Comparison of ENCODE assay signal across 8 cellular contexts in genomic region chr7:98165827-98166667, GRCh38. TPM values are rescaled to one million over a fixed set of nuclear protein-coding genes. Genes with fewer than 3 reads are reported as not detected.
A peak's percentile ranks its signal among the peaks of the same experiment; 100 is the strongest.
DNase-seq lines count a peak whose midpoint lies in the region; ATAC-seq and TF ChIP-seq lines count a peak whose summit lies in the region.

No MANE protein-coding gene starts in this region.

- H3K27ac ChIP-seq in mammary epithelial cell (ENCODE audit: insufficient read depth, low read depth, low read length) (no peak overlapping the region), right lobe of liver (peak overlapping the region in 1 of 3 donors; percentile 25)

- peak; percentile 31 for DNase-seq in NCI-H2029 (lab: John Stamatoyannopoulos, UW)
- DNase-seq in NCI-H2029 treated with DMSO at 0.1 percent for 48 hours (lab: John Stamatoyannopoulos, UW), result no peak
- peak; percentile 72 for DNase-seq in HuH-7.5 (ENCODE audit: low spot score)
- DNase-seq in T-helper 1 cell, result peak in 4 of 5 donors; percentile 18 to 23 (median 20)
- peak; percentile 8 for DNase-seq in mammary epithelial cell
- DNase-seq in right lobe of liver, result peak; percentile 77 to 80 (median 78)
- peak; percentile 80 for DNase-seq in stimulated activated CD8-positive, alpha-beta memory T cell treated with anti-CD3 and anti-CD28 coated beads, Interleukin-4, amount 100 ng/mL, for 48 hours
- DNase-seq in ureter (ENCODE audit: low spot score), result no peak

- CTCF ChIA-PET in mammary epithelial cell (lab: Charles Lee; ENCODE audit: low non-redundant PET), result no interaction called here

- dilution Hi-C loops in mammary epithelial cell (cut with HindIII; ENCODE audit: low sequenced_read_pairs), result no loop called here

- peaks cover 12% of the 10 kb centered on the region for H3K79me2 ChIP-seq in mammary epithelial cell (ENCODE audit: insufficient read depth, low read length)

- H3K9ac ChIP-seq in mammary epithelial cell (ENCODE audit: insufficient read depth, low read length), result no peak overlapping the region

- H3K27me3 ChIP-seq in mammary epithelial cell (ENCODE audit: insufficient read depth, low read length) (no peaks in the 10 kb centered on the region), right lobe of liver (no peaks in the 10 kb centered on the region)

- H3K4me3 ChIP-seq in mammary epithelial cell (replicated peaks in 1 of 3; ENCODE audit: insufficient read depth in 1 of 3, low read depth in 2 of 3, low read length in 3 of 3) (no peak overlapping the region), right lobe of liver (peak overlapping the region in 1 of 3 donors; percentile 19)

- no peak overlapping the region for H2AFZ ChIP-seq in mammary epithelial cell (ENCODE audit: low read depth, low read length)

- H4K20me1 ChIP-seq in mammary epithelial cell (ENCODE audit: insufficient read depth, low read length), result no peaks in the 10 kb centered on the region

- TF ChIP-seq CTCF in mammary epithelial cell (conservative IDR thresholded peaks at IDR 0.05 in 1 of 2, IDR thresholded peaks at IDR 0.05 in 1 of 2; ENCODE audit: extremely low read depth in 1 of 2, insufficient read depth in 1 of 2, low read depth in 1 of 2, low read length in 2 of 2) (peak; percentile 48 to 56), right lobe of liver (IDR thresholded peaks at IDR 0.05) (peak; percentile 74 to 90 (median 80))

- H3K4me2 ChIP-seq in mammary epithelial cell (ENCODE audit: insufficient read depth, low read depth, low read length), result no peak overlapping the region

- in situ Hi-C loops in mammary epithelial cell (cut with MboI; ENCODE audit: low sequenced_read_pairs in 2 of 2), result no loop called here

- no TSS peak for BruUV-seq in mammary epithelial cell (replicated peaks; lab: Mats Ljungman, UMichigan)

- 81% methylated on average over 14 of the region's 18 CpGs for WGBS in mammary epithelial cell (ENCODE audit: low coverage, missing lambda C conversion rate)
- WGBS in right lobe of liver (ENCODE audit: insufficient coverage, low coverage, low lambda C conversion rate, missing lambda C conversion rate), result 25% methylated on average over 6 of the region's 18 CpGs

- TF ChIP-seq POLR2A in right lobe of liver (IDR thresholded peaks at IDR 0.05), result no peak

- no peaks in the 10 kb centered on the region for H3K36me3 ChIP-seq in mammary epithelial cell (ENCODE audit: insufficient read depth, low read length)
- peaks cover 0 to 2% (median 0%) of the 10 kb centered on the region in 4 donors for H3K36me3 ChIP-seq in right lobe of liver

- H3K4me1 ChIP-seq in mammary epithelial cell (ENCODE audit: insufficient read depth, low read length) (peaks cover 30% of the 10 kb centered on the region), right lobe of liver (peaks cover 0 to 29% (median 10%) of the 10 kb centered on the region in 4 donors)

- no peaks in the 10 kb centered on the region for H3K9me3 ChIP-seq in mammary epithelial cell (replicated peaks; ENCODE audit: insufficient read depth, low read length)
- H3K9me3 ChIP-seq in right lobe of liver, result no peaks in the 10 kb centered on the region

- intact Hi-C loops in mammary epithelial cell (cut with micrococcal nuclease) (loop anchor here (5.0 kb wide), 1 partner anchor 294 kb away; the partner anchor contains the start of gene ASNS), right lobe of liver (cut with DNase I) (loop anchor here in 1 of 2 donors (5.0 kb wide), 2 partner anchors 64 to 144 kb away; no protein-coding TSS in a partner anchor)

- ATAC-seq in right lobe of liver, result peak; percentile 82 to 88 (median 84)

RNA-seq across cellular contexts. Expression of gene BHLHA15, which starts 45.2 kb away (rescaled TPM):
- total RNA-seq in mammary epithelial cell (under 1 TPM in 1 of 2 donors, not detected in 1; 0.61 TPM), right lobe of liver (10 to 100 TPM in 2 of 6 experiments, 1 to 10 TPM in 4; 2.3 to 25.9 (median 5.3) TPM), ureter (0.73 TPM)
- polyA plus RNA-seq in mammary epithelial cell, result 0.15 TPM
- polyA minus RNA-seq in mammary epithelial cell, result not detected

RNA-seq across cellular contexts. Expression of gene LMTK2, which starts 59.4 kb away (rescaled TPM):
- total RNA-seq in mammary epithelial cell, result 10 to 100 TPM; 15.3 to 18.9 TPM
- 7.7 TPM for polyA plus RNA-seq in mammary epithelial cell
- 22.0 TPM for polyA minus RNA-seq in mammary epithelial cell
- total RNA-seq in right lobe of liver, result 10 to 100 TPM in 5 of 6 experiments, 1 to 10 TPM in 1; 9.4 to 16.7 (median 13.9) TPM
- 34.1 TPM for total RNA-seq in ureter

Comparison
In these comparisons a context has a peak if more than half of its experiments do, and no peak if none do; other contexts are left out.
1. DNase-seq: peak in NCI-H2029 (single experiment), HuH-7.5 (single experiment), T-helper 1 cell (4 of 5), mammary epithelial cell (single experiment), right lobe of liver (3 of 3) and stimulated activated CD8-positive, alpha-beta memory T cell treated with anti-CD3 and anti-CD28 coated beads, Interleukin-4, amount 100 ng/mL, for 48 hours (single experiment); none in NCI-H2029 treated with DMSO at 0.1 percent for 48 hours (single experiment) and ureter (single experiment).